8 cellular contexts compared by ENCODE assay signal in the genomic region with DNA sequence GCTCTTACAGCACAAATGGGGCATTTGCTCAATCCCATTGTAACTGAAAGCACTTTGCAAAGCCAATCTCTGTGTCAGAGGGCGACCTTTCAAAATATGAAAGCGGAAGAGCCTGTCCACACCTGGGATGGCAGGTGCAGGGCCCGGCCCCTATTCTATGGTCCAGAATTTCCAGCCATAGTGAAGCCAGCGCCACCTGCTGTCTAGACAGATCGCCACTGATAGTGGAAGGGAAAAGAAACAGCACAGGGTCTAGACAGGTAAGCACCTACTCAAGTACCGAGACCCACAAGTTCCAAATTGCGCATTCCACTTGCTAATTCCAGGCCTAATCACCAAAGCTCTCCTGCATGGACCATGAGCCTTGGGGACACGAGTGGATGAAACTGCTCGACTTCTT.
DNase-seq lines count a peak whose midpoint lies in the region; ATAC-seq, FAIRE-seq and TF ChIP-seq lines count a peak whose summit lies in the region.

No MANE protein-coding gene starts in this region.

- no peaks in the 10 kb centered on the region for H3K79me2 ChIP-seq in OCI-LY1 (ENCODE audit: insufficient read depth, low read length)

- H3K27ac ChIP-seq in OCI-LY1 (ENCODE audit: low read depth, low read length, poor library complexity, severe bottlenecking) = no peak overlapping the region

- H3K4me3 ChIP-seq in OCI-LY1 (ENCODE audit: low read depth, low read length, poor library complexity, severe bottlenecking) = no peak overlapping the region

- H3K4me1 ChIP-seq in OCI-LY1 (ENCODE audit: insufficient read depth, low read length, severe bottlenecking) = no peaks in the 10 kb centered on the region

- H3F3A ChIP-seq in OCI-LY1 (ENCODE audit: insufficient read depth, low read length) = no peaks in the 10 kb centered on the region

- H3K27me3 ChIP-seq in OCI-LY1 (ENCODE audit: insufficient read depth, low read length) = no peaks in the 10 kb centered on the region

- peak; percentile 1 for DNase-seq in CD1c-positive myeloid dendritic cell (ENCODE audit: extremely low spot score)
- DNase-seq in GM19239 (ENCODE audit: insufficient read length, low spot score) = peak; percentile 5
- DNase-seq in left ventricle myocardium superior = peak; percentile 56
- DNase-seq in NCI-H1694 treated with DMSO at 0.1 percent for 48 hours (lab: John Stamatoyannopoulos, UW) = no peak
- no peak for DNase-seq in stimulated activated naive CD4-positive, alpha-beta T cell treated with Interleukin-2 at 50 U/mL for 16 hours (lab: John Stamatoyannopoulos, UW)

- no peak for FAIRE-seq in GM19239 (lab: Jason Lieb, UNC)

- no peaks in the 10 kb centered on the region for H3K9me3 ChIP-seq in OCI-LY1 (ENCODE audit: low read length)

- no peaks in the 10 kb centered on the region for H4K20me1 ChIP-seq in OCI-LY1 (ENCODE audit: insufficient read depth, low read length)

- peak; percentile 66 for TF ChIP-seq CTCF in OCI-LY1 (IDR thresholded peaks at IDR 0.05; ENCODE audit: low read length)

- no peak overlapping the region for H3K4me2 ChIP-seq in OCI-LY1 (ENCODE audit: low read length)

- intact Hi-C loops in left ventricle myocardium superior (cut with micrococcal nuclease) = loop anchor here (5.0 to 10.0 kb wide), 2 partner anchors 104 to 447 kb away; no protein-coding TSS in a partner anchor

- peak; percentile 53 for ATAC-seq in left ventricle myocardium superior
- ATAC-seq in HG03045 (IDR thresholded peaks at IDR 0.05; ENCODE audit: unreplicated experiment) = no peak
- ATAC-seq in GM18873 (IDR thresholded peaks at IDR 0.05; ENCODE audit: low FRiP score, unreplicated experiment) = no peak

- no peak overlapping the region for H2AFZ ChIP-seq in OCI-LY1 (ENCODE audit: low read length)

- H3K36me3 ChIP-seq in OCI-LY1 (ENCODE audit: insufficient read depth, low read length) = no peaks in the 10 kb centered on the region

- H3K9me2 ChIP-seq in OCI-LY1 (ENCODE audit: low read depth, low read length) = no peaks in the 10 kb centered on the region

- H3K9ac ChIP-seq in OCI-LY1 (ENCODE audit: low read length) = no peak overlapping the region

Comparison
In these comparisons a context has a peak if more than half of its experiments do, and no peak if none do; other contexts are left out.
1. DNase-seq: peak in CD1c-positive myeloid dendritic cell (single experiment), GM19239 (single experiment) and left ventricle myocardium superior (single experiment); none in NCI-H1694 treated with DMSO at 0.1 percent for 48 hours (single experiment) and stimulated activated naive CD4-positive, alpha-beta T cell treated with Interleukin-2 at 50 U/mL for 16 hours (single experiment).